ENCODE assay signal across 15 cellular contexts in the genomic region with DNA sequence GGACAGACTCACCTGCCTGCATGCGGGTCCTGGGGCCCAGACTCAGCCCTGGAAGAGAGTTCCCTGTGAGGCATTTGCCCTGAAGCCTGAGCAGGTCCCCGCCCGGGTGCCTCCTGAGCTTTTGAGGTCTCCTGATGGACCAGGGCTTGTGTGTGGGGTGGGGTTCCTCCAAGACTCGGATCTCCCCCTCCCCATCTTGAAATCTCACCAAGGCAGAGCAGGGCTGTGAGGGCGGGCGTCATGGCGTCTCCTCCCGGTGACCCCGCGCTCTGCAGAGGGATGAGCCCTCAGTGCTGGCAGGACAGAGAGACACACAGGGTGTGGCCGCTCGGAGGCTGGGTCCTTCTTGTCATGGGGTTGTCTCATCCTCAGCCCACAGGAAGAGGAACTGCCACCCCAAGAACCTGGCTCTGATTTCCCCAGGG. TPM values are rescaled to one million over a fixed set of nuclear protein-coding genes. Genes with fewer than 3 reads are reported as not detected.
DNase-seq lines count a peak whose midpoint lies in the region; ATAC-seq and TF ChIP-seq lines count a peak whose summit lies in the region.
"Not testable (repeated sequence)": the region's sequence is repeated elsewhere in the genome, so short reads cannot be mapped to it uniquely, and the experiment has no call there.
"Had no signal": no experiment of that assay in that cellular context is flagged by ENCODE, and none has a peak within 500 bp of the region (broad histone marks: within the 10 kb centered on the region; RNA-seq: fewer than 3 reads in every experiment).

A gene (minus strand): TSS at position 273 of the 425 bp plus-strand sequence. CDS start 31 bp downstream, at position 242.

- H3K36me3 Mint-ChIP-seq in GM23338 (ENCODE audit: low read depth); T-helper 17 cell (ENCODE audit: low read depth); natural killer cell treated with Interleukin-12 subunit alpha and Interleukin-12 subunit beta and Interleukin-15 and Interleukin-18, amount 100 ng/mL, for 72 hours; stimulated activated memory B cell treated with anti-CD40 and anti-IgM and Interleukin-4, amounts not matched to agents 10 μg/mL and 1 μg/mL and 100 μg/mL, for 72 hours: not testable (repeated sequence)

- H3K9me2 ChIP-seq in GM23338 (ENCODE audit: insufficient read depth), result not testable (repeated sequence)

- H3K4me3 ChIP-seq in GM23338; aorta (ENCODE audit: low read length in 2 of 2): not testable (repeated sequence)
- H3K4me3 ChIP-seq in adrenal gland (peak within 1 kb of the TSS in 1 of 4 donors; percentile 29), esophagus muscularis mucosa (peak within 1 kb of the TSS in 3 of 4 donors; percentile 8 to 45 (median 25)), left lung (peak within 1 kb of the TSS in 1 of 2 donors; percentile 49)

- H3K36me3 ChIP-seq in GM23338 (ENCODE audit: insufficient read depth); adrenal gland (replicated peaks in 1 of 2); aorta (ENCODE audit: control insufficient read depth in 1 of 2, insufficient read depth in 2 of 2, low read length in 1 of 2): not testable (repeated sequence)
- H3K36me3 ChIP-seq in esophagus muscularis mucosa (peaks cover 0 to 18% (median 0%) of the 10 kb centered on the region in 4 donors), left lung (peaks cover 0 to 20% of the 10 kb centered on the region in 2 donors)

- TF ChIP-seq POLR2A in adrenal gland (IDR thresholded peaks at IDR 0.05); esophagus muscularis mucosa (IDR thresholded peaks at IDR 0.05; ENCODE audit: low read depth): not testable (repeated sequence)

- not testable (repeated sequence) for H3K27me3 Mint-ChIP-seq in GM23338 (ENCODE audit: insufficient read depth, low read depth, poor library complexity); T-helper 17 cell
- peaks cover 0 to 12% of the 10 kb centered on the region in 2 donors for H3K27me3 Mint-ChIP-seq in natural killer cell treated with Interleukin-12 subunit alpha and Interleukin-12 subunit beta and Interleukin-15 and Interleukin-18, amount 100 ng/mL, for 72 hours
- peaks cover 39% of the 10 kb centered on the region for H3K27me3 Mint-ChIP-seq in stimulated activated memory B cell treated with anti-CD40 and anti-IgM and Interleukin-4, amounts not matched to agents 10 μg/mL and 1 μg/mL and 100 μg/mL, for 72 hours

- not testable (repeated sequence) for H2AFZ ChIP-seq in GM23338

- not testable (repeated sequence) for H4K20me1 ChIP-seq in GM23338 (replicated peaks; ENCODE audit: insufficient read depth)

- WGBS in adrenal gland, 4 donors, result 50 to 62% (median 60%) methylated on average over 8 to 12 of the region's 12 CpGs
- 73% methylated on average over 12 of the region's 12 CpGs for WGBS in esophagus muscularis mucosa
- WGBS in aorta, 2 donors, result 71 to 75% methylated on average over 12 of the region's 12 CpGs

- H3K4me1 Mint-ChIP-seq in GM23338; T-helper 17 cell; natural killer cell treated with Interleukin-12 subunit alpha and Interleukin-12 subunit beta and Interleukin-15 and Interleukin-18, amount 100 ng/mL, for 72 hours (ENCODE audit: low read depth in 2 of 2); stimulated activated memory B cell treated with anti-CD40 and anti-IgM and Interleukin-4, amounts not matched to agents 10 μg/mL and 1 μg/mL and 100 μg/mL, for 72 hours: not testable (repeated sequence)

- ATAC-seq in GM23338 (peak; percentile 47), T-helper 17 cell (peak; percentile 61), left lung (peak; percentile 83), aorta (ENCODE audit: low FRiP score) (peak; percentile 50)
- peak; percentile 41 to 58 for ATAC-seq in natural killer cell treated with Interleukin-12 subunit alpha and Interleukin-12 subunit beta and Interleukin-15 and Interleukin-18, amount 100 ng/mL, for 72 hours
- peak; percentile 39 for ATAC-seq in stimulated activated memory B cell treated with anti-CD40 and anti-IgM and Interleukin-4, amounts not matched to agents 10 μg/mL and 1 μg/mL and 100 μg/mL, for 72 hours

- H3K27ac Mint-ChIP-seq in GM23338; stimulated activated memory B cell treated with anti-CD40 and anti-IgM and Interleukin-4, amounts not matched to agents 10 μg/mL and 1 μg/mL and 100 μg/mL, for 72 hours: not testable (repeated sequence)
- H3K27ac Mint-ChIP-seq in T-helper 17 cell, result peak within 1 kb of the TSS; percentile 75
- H3K27ac Mint-ChIP-seq in natural killer cell treated with Interleukin-12 subunit alpha and Interleukin-12 subunit beta and Interleukin-15 and Interleukin-18, amount 100 ng/mL, for 72 hours, result peak within 1 kb of the TSS in 1 of 2 donors; percentile 53

- H3K9me3 ChIP-seq in T-helper 17 cell (ENCODE audit: control insufficient read depth, low read length, poor library complexity, severe bottlenecking); adrenal gland (replicated peaks in 1 of 3); esophagus muscularis mucosa; left lung; aorta (ENCODE audit: control insufficient read depth, low read length): not testable (repeated sequence)

- not testable (repeated sequence) for H3K27ac ChIP-seq in GM23338 (ENCODE audit: low read depth); aorta (ENCODE audit: low read depth in 1 of 2, low read length in 2 of 2)
- peak within 1 kb of the TSS in 1 of 5 donors; percentile 52 for H3K27ac ChIP-seq in adrenal gland
- H3K27ac ChIP-seq in esophagus muscularis mucosa (replicated peaks in 1 of 4), result peak within 1 kb of the TSS in 1 of 4 donors; percentile 54
- H3K27ac ChIP-seq in left lung, result peak within 1 kb of the TSS; percentile 7 to 84

- not testable (repeated sequence) for H3K4me3 Mint-ChIP-seq in GM23338; natural killer cell treated with Interleukin-12 subunit alpha and Interleukin-12 subunit beta and Interleukin-15 and Interleukin-18, amount 100 ng/mL, for 72 hours; stimulated activated memory B cell treated with anti-CD40 and anti-IgM and Interleukin-4, amounts not matched to agents 10 μg/mL and 1 μg/mL and 100 μg/mL, for 72 hours
- H3K4me3 Mint-ChIP-seq in T-helper 17 cell, result peak within 1 kb of the TSS; percentile 59

- not testable (repeated sequence) for H3K79me2 ChIP-seq in GM23338 (replicated peaks; ENCODE audit: insufficient read depth)

- not testable (repeated sequence) for H3K4me2 ChIP-seq in GM23338

- not testable (repeated sequence) for TF ChIP-seq EP300 in esophagus muscularis mucosa (IDR thresholded peaks at IDR 0.05)

- not testable (repeated sequence) for H3F3A ChIP-seq in GM23338 (replicated peaks; ENCODE audit: low read depth)

- H3K4me1 ChIP-seq in GM23338 (ENCODE audit: insufficient read depth); adrenal gland (replicated peaks in 1 of 2); esophagus muscularis mucosa; aorta (ENCODE audit: control insufficient read depth in 1 of 2, insufficient read depth in 2 of 2, low read length in 2 of 2): not testable (repeated sequence)
- H3K4me1 ChIP-seq in left lung, result peaks cover 0 to 26% of the 10 kb centered on the region in 2 donors

- not testable (repeated sequence) for DNase-seq in GM23338 (ENCODE audit: low spot score); T-helper 17 cell; esophagus muscularis mucosa (ENCODE audit: extremely low spot score); aorta
- DNase-seq in adrenal gland (peak in 1 of 7 donors; percentile 56), left lung (peak; percentile 59 to 83)
- peak; percentile 63 for DNase-seq in natural killer cell treated with Interleukin-12 subunit alpha and Interleukin-12 subunit beta and Interleukin-15 and Interleukin-18, amount 100 ng/mL, for 72 hours (ENCODE audit: low spot score)

- H3K27me3 ChIP-seq in GM23338 (ENCODE audit: insufficient read depth); adrenal gland; aorta (ENCODE audit: control insufficient read depth in 1 of 2, insufficient read depth in 2 of 2, low read length in 1 of 2): not testable (repeated sequence)
- H3K27me3 ChIP-seq in esophagus muscularis mucosa (peaks cover 0 to 47% (median 0%) of the 10 kb centered on the region in 4 donors), left lung (peaks cover 0 to 14% of the 10 kb centered on the region in 2 donors)

- not testable (repeated sequence) for H3K9me3 Mint-ChIP-seq in GM23338; natural killer cell treated with Interleukin-12 subunit alpha and Interleukin-12 subunit beta and Interleukin-15 and Interleukin-18, amount 100 ng/mL, for 72 hours; stimulated activated memory B cell treated with anti-CD40 and anti-IgM and Interleukin-4, amounts not matched to agents 10 μg/mL and 1 μg/mL and 100 μg/mL, for 72 hours

- TF ChIP-seq CTCF in GM23338 (conservative IDR thresholded peaks at IDR 0.05; ENCODE audit: low read depth in 2 of 2); adrenal gland (IDR thresholded peaks at IDR 0.05); esophagus muscularis mucosa (IDR thresholded peaks at IDR 0.05); left lung (IDR thresholded peaks at IDR 0.05): not testable (repeated sequence)

- intact Hi-C loops in adrenal gland (cut with DNase I) (loop anchor here in 1 of 2 donors (2.0 kb wide), 1 partner anchor 22 kb away; no protein-coding TSS in a partner anchor), esophagus muscularis mucosa (cut with DNase I) (loop anchor here (2.0 kb wide), 1 partner anchor 22 kb away; no protein-coding TSS in a partner anchor), aorta (cut with DNase I) (loop anchor here in 1 of 2 donors (2.0 kb wide), 1 partner anchor 16 kb away; no protein-coding TSS in a partner anchor)
- intact Hi-C loops in left lung (cut with DNase I), result not testable (repeated sequence)

RNA-seq across cellular contexts. Expression of the gene that starts here (rescaled TPM):
- not detected in 2 replicates for total RNA-seq in GM23338 (2014; rRNA removed; shearing (Covaris generic))
- polyA plus RNA-seq in GM23338 (2016; fragmentation: Nextera tagmentation; extraction: Ambion mirVana) (not detected in 2 replicates), adrenal gland (10 to 100 TPM in 1 of 3 donors, 1 to 10 TPM in 2; 2.8 to 32.6 (median 9.5) TPM), aorta (1 to 10 TPM in 1 of 2 donors, under 1 TPM in 1; 0.61 to 1.9 TPM)
- total RNA-seq in T-helper 17 cell (1 to 10 TPM; 5.2 to 6.2 TPM), adrenal gland (10 to 100 TPM in 6 of 8 donors, 1 to 10 TPM in 1, under 1 TPM in 1; 0.60 to 56.2 (median 13.0) TPM), esophagus muscularis mucosa (10 to 100 TPM in 2 of 4 donors, 1 to 10 TPM in 2; 9.1 to 36.1 (median 11.3) TPM), left lung (10 to 100 TPM; 21.8 to 90.8 TPM), aorta (10 to 100 TPM; 18.8 to 26.7 TPM)
- total RNA-seq in natural killer cell treated with Interleukin-12 subunit alpha and Interleukin-12 subunit beta and Interleukin-15 and Interleukin-18, amount 100 ng/mL, for 72 hours, result under 1 TPM; 0.43 to 0.47 TPM
- total RNA-seq: activated naive CD8-positive, alpha-beta T cell treated with anti-CD3 and anti-CD28 coated beads for 36 hours; frontal cortex; H1; lung microvascular endothelial cell; myocyte; RPMI7951 had no signal
- polyA plus RNA-seq: AG04450, H1 had no signal

Comparison
In these comparisons a context has a peak if more than half of its experiments do, and no peak if none do; other contexts are left out.
1. Peak in ATAC-seq in GM23338; RNA of the gene not detected or under 1 TPM.
2. Peak in DNase-seq and ATAC-seq in natural killer cell treated with Interleukin-12 subunit alpha and Interleukin-12 subunit beta and Interleukin-15 and Interleukin-18, amount 100 ng/mL, for 72 hours; RNA of the gene not detected or under 1 TPM.